18 cellular contexts compared by ENCODE assay signal in genomic region chr15:86333819-86334218, GRCh38.
DNase-seq lines count a peak whose midpoint lies in the region; ATAC-seq and TF ChIP-seq lines count a peak whose summit lies in the region.
"Had no signal": no experiment of that assay in that cellular context is flagged by ENCODE, and none has a peak within 500 bp of the region (broad histone marks: within the 10 kb centered on the region; RNA-seq: fewer than 3 reads in every experiment).

No MANE protein-coding gene starts in this region.

- peaks cover 16% of the 10 kb centered on the region for H3K9me3 ChIP-seq in RWPE2 (ENCODE audit: severe bottlenecking)
- peaks cover 0 to 14% (median 0%) of the 10 kb centered on the region in 3 donors for H3K9me3 ChIP-seq in esophagus squamous epithelium
- no peaks in the 10 kb centered on the region for H3K9me3 ChIP-seq in right lobe of liver

- H3K27ac ChIP-seq in RWPE2 (ENCODE audit: poor library complexity, severe bottlenecking): peak overlapping the region; percentile 100
- peak overlapping the region in 3 of 4 donors; percentile 33 to 88 (median 53) for H3K27ac ChIP-seq in esophagus squamous epithelium
- no peak overlapping the region for H3K27ac ChIP-seq in right lobe of liver
- H3K27ac ChIP-seq: SJSA1 had no signal

- peaks cover 22% of the 10 kb centered on the region for H3K27me3 Mint-ChIP-seq in activated T-cell treated with anti-CD3 and anti-CD28 coated beads, Interleukin-2, amount 50 U/mL, for 72 hours (ENCODE audit: low read depth)

- intact Hi-C loops in esophagus squamous epithelium (cut with DNase I): no loop called here
- intact Hi-C loops in right lobe of liver (cut with DNase I): no loop called here

- H3K36me3 ChIP-seq in RWPE2 (ENCODE audit: low read depth) (no peaks in the 10 kb centered on the region), esophagus squamous epithelium (no peaks in the 10 kb centered on the region), right lobe of liver (no peaks in the 10 kb centered on the region)
- H3K36me3 ChIP-seq: SJSA1 had no signal

- H3K36me3 Mint-ChIP-seq in activated T-cell treated with anti-CD3 and anti-CD28 coated beads, Interleukin-2, amount 50 U/mL, for 72 hours (ENCODE audit: insufficient read depth in 2 of 2): peaks cover 1 to 7% of the 10 kb centered on the region in 2 donors
- H3K36me3 Mint-ChIP-seq in stimulated activated effector memory CD8-positive, alpha-beta T cell treated with anti-CD3 and anti-CD28 coated beads, Interleukin-12 subunit alpha, Interleukin-12 subunit beta, amount 100 ng/mL, for 72 hours: no peaks in the 10 kb centered on the region
- H3K36me3 Mint-ChIP-seq: CD4-positive, CD25-positive, alpha-beta regulatory T cell had no signal

- H3K27me3 ChIP-seq in RWPE2 (ENCODE audit: insufficient read depth, poor library complexity, severe bottlenecking): no peaks in the 10 kb centered on the region
- no peaks in the 10 kb centered on the region for H3K27me3 ChIP-seq in esophagus squamous epithelium
- H3K27me3 ChIP-seq in right lobe of liver: no peaks in the 10 kb centered on the region
- H3K27me3 ChIP-seq: SJSA1 had no signal

- peak; percentile 47 to 55 for ATAC-seq in activated T-cell treated with anti-CD3 and anti-CD28 coated beads, Interleukin-2, amount 50 U/mL, for 72 hours (replicated peaks in 1 of 2)
- ATAC-seq in RWPE2 (ENCODE audit: low read depth) (no peak), right lobe of liver (no peak)
- peak; percentile 58 for ATAC-seq in stimulated activated effector memory CD8-positive, alpha-beta T cell treated with anti-CD3 and anti-CD28 coated beads, Interleukin-12 subunit alpha, Interleukin-12 subunit beta, amount 100 ng/mL, for 72 hours

- DNase-seq in activated T-cell treated with anti-CD3 and anti-CD28 coated beads, Interleukin-2, amount 50 U/mL, for 72 hours: no peak
- no peak for DNase-seq in activated T-cell treated with anti-CD3 and anti-CD28 coated beads, Interleukin-2, amount 50 U/mL, for 1 hour
- DNase-seq in RWPE2 (ENCODE audit: low spot score): no peak
- no peak for DNase-seq in esophagus squamous epithelium (lab: John Stamatoyannopoulos, UW)
- DNase-seq in stimulated activated effector memory CD8-positive, alpha-beta T cell treated with anti-CD3 and anti-CD28 coated beads, Interleukin-12 subunit alpha, Interleukin-12 subunit beta, amount 100 ng/mL, for 72 hours (ENCODE audit: low spot score in 2 of 2): no peak
- DNase-seq in putamen (ENCODE audit: low spot score): no peak
- no peak for DNase-seq in right lobe of liver
- DNase-seq: CD4-positive, CD25-positive, alpha-beta regulatory T cell; DMS79; KBM-7; NCI-H1092 treated with DMSO at 0.1 percent for 48 hours; NCI-H1436 treated with DMSO at 0.1 percent for 48 hours; NCI-H1930; NCI-H226; NCI-H510A treated with DMSO at 0.1 percent for 48 hours; NCI-H748 treated with DMSO at 0.1 percent for 48 hours; NK-92 treated with Interleukin-12 subunit alpha and Interleukin-12 subunit beta, amount 100 ng/mL, for 24 hours had no signal

- H3K4me3 Mint-ChIP-seq in activated T-cell treated with anti-CD3 and anti-CD28 coated beads, Interleukin-2, amount 50 U/mL, for 72 hours: peak overlapping the region in 1 of 2 donors; percentile 35
- no peak overlapping the region for H3K4me3 Mint-ChIP-seq in stimulated activated effector memory CD8-positive, alpha-beta T cell treated with anti-CD3 and anti-CD28 coated beads, Interleukin-12 subunit alpha, Interleukin-12 subunit beta, amount 100 ng/mL, for 72 hours
- H3K4me3 Mint-ChIP-seq: CD4-positive, CD25-positive, alpha-beta regulatory T cell had no signal

- H3K4me1 ChIP-seq in RWPE2 (ENCODE audit: insufficient read depth, poor library complexity, severe bottlenecking) (peaks cover 38% of the 10 kb centered on the region), esophagus squamous epithelium (peaks cover 6 to 61% (median 12%) of the 10 kb centered on the region in 3 donors), right lobe of liver (no peaks in the 10 kb centered on the region)
- H3K4me1 ChIP-seq: SJSA1 had no signal

- H3K4me1 Mint-ChIP-seq in activated T-cell treated with anti-CD3 and anti-CD28 coated beads, Interleukin-2, amount 50 U/mL, for 72 hours (ENCODE audit: low read depth): peaks cover 13% of the 10 kb centered on the region
- peaks cover 30% of the 10 kb centered on the region for H3K4me1 Mint-ChIP-seq in stimulated activated effector memory CD8-positive, alpha-beta T cell treated with anti-CD3 and anti-CD28 coated beads, Interleukin-12 subunit alpha, Interleukin-12 subunit beta, amount 100 ng/mL, for 72 hours

- TF ChIP-seq CTCF in RWPE2 (IDR thresholded peaks at IDR 0.05; ENCODE audit: poor library complexity, severe bottlenecking): no peak
- TF ChIP-seq CTCF in esophagus squamous epithelium (IDR thresholded peaks at IDR 0.05): no peak
- TF ChIP-seq CTCF in right lobe of liver (IDR thresholded peaks at IDR 0.05): no peak

- H3K9me3 Mint-ChIP-seq in activated T-cell treated with anti-CD3 and anti-CD28 coated beads, Interleukin-2, amount 50 U/mL, for 72 hours: peaks cover 10 to 11% of the 10 kb centered on the region in 2 donors
- H3K9me3 Mint-ChIP-seq in stimulated activated effector memory CD8-positive, alpha-beta T cell treated with anti-CD3 and anti-CD28 coated beads, Interleukin-12 subunit alpha, Interleukin-12 subunit beta, amount 100 ng/mL, for 72 hours: peaks cover 7% of the 10 kb centered on the region

- no peak for TF ChIP-seq POLR2A in esophagus squamous epithelium (IDR thresholded peaks at IDR 0.05)
- TF ChIP-seq POLR2A in right lobe of liver (IDR thresholded peaks at IDR 0.05): no peak

- no peak overlapping the region for H3K27ac Mint-ChIP-seq in activated T-cell treated with anti-CD3 and anti-CD28 coated beads, Interleukin-2, amount 50 U/mL, for 72 hours
- peak overlapping the region; percentile 17 for H3K27ac Mint-ChIP-seq in stimulated activated effector memory CD8-positive, alpha-beta T cell treated with anti-CD3 and anti-CD28 coated beads, Interleukin-12 subunit alpha, Interleukin-12 subunit beta, amount 100 ng/mL, for 72 hours
- H3K27ac Mint-ChIP-seq: CD4-positive, CD25-positive, alpha-beta regulatory T cell had no signal

- no peak overlapping the region for H3K4me3 ChIP-seq in RWPE2 (ENCODE audit: severe bottlenecking)
- no peak overlapping the region for H3K4me3 ChIP-seq in esophagus squamous epithelium
- H3K4me3 ChIP-seq in right lobe of liver: no peak overlapping the region
- H3K4me3 ChIP-seq: SJSA1 had no signal

Comparison
In these comparisons a context has a peak if more than half of its experiments do, and no peak if none do; other contexts are left out.
1. ATAC-seq: peak in activated T-cell treated with anti-CD3 and anti-CD28 coated beads, Interleukin-2, amount 50 U/mL, for 72 hours (2 of 2) and stimulated activated effector memory CD8-positive, alpha-beta T cell treated with anti-CD3 and anti-CD28 coated beads, Interleukin-12 subunit alpha, Interleukin-12 subunit beta, amount 100 ng/mL, for 72 hours (single experiment); none in RWPE2 (single experiment) and right lobe of liver (0 of 4).
2. H3K27ac ChIP-seq: peak in RWPE2 (single experiment) and esophagus squamous epithelium (3 of 4); none in right lobe of liver (0 of 3).